8 cellular contexts compared by ENCODE assay signal in genomic region chr9:94922691-94923107, GRCh38.
A peak's percentile ranks its signal among the peaks of the same experiment; 100 is the strongest.
DNase-seq lines count a peak whose midpoint lies in the region; ATAC-seq and TF ChIP-seq lines count a peak whose summit lies in the region.

No MANE protein-coding gene starts in this region.

- H3K27ac ChIP-seq in neutrophil = peak overlapping the region; percentile 17

- H3K36me3 ChIP-seq in NT2/D1 (ENCODE audit: insufficient read depth, insufficient read length, low read length) (peaks cover 37% of the 10 kb centered on the region), neutrophil (no peaks in the 10 kb centered on the region)

- H3K27me3 ChIP-seq in NT2/D1 (ENCODE audit: insufficient read depth, insufficient read length) (no peaks in the 10 kb centered on the region), neutrophil (no peaks in the 10 kb centered on the region)

- TF ChIP-seq CTCF in neutrophil (IDR thresholded peaks at IDR 0.05) = no peak

- peak overlapping the region; percentile 33 for H3K9ac ChIP-seq in NT2/D1 (ENCODE audit: insufficient read length, low read depth)

- H3K9me3 ChIP-seq in NT2/D1 (ENCODE audit: insufficient read depth, low read length) (no peaks in the 10 kb centered on the region), neutrophil (no peaks in the 10 kb centered on the region)

- ATAC-seq in esophagus mucosa = peak; percentile 27
- ATAC-seq in GM21786 (IDR thresholded peaks at IDR 0.05; ENCODE audit: unreplicated experiment) = no peak

- H3K4me3 ChIP-seq in NT2/D1 (ENCODE audit: insufficient read length, low read depth) = no peak overlapping the region
- no peak overlapping the region for H3K4me3 ChIP-seq in neutrophil (ENCODE audit: low read depth in 1 of 2, low read length in 1 of 2)

- peaks cover 11% of the 10 kb centered on the region for H3K4me1 ChIP-seq in NT2/D1 (ENCODE audit: insufficient read depth, insufficient read length)
- peaks cover 4 to 11% of the 10 kb centered on the region in 2 experiments for H3K4me1 ChIP-seq in neutrophil (ENCODE audit: control insufficient read depth in 1 of 2, insufficient read depth in 1 of 2, low read depth in 1 of 2, low read length in 1 of 2)

- DNase-seq in Ammon's horn (ENCODE audit: low spot score) (peak; percentile 49), NT2/D1 (ENCODE audit: low read depth, low spot score) (no peak), ACHN (no peak), kidney tubule cell (ENCODE audit: low spot score) (no peak), NCI-H146 (lab: John Stamatoyannopoulos, UW) (no peak)

- in situ Hi-C loops in ACHN (cut with HindIII; ENCODE audit: low pct_ligation_motif_present, low pct_unique_long_range_greater_than_20kb, low sequenced_read_pairs) = no loop called here
